Comparison of ENCODE assay signal across 8 cellular contexts in genomic region chr10:98028168-98028770, GRCh38. TPM values are rescaled to one million over a fixed set of nuclear protein-coding genes. Genes with fewer than 3 reads are reported as not detected.
A peak's percentile ranks its signal among the peaks of the same experiment; 100 is the strongest.
DNase-seq lines count a peak whose midpoint lies in the region; ATAC-seq and TF ChIP-seq lines count a peak whose summit lies in the region.

No MANE protein-coding gene starts in this region.

- ATAC-seq in GM18498 (IDR thresholded peaks at IDR 0.05; ENCODE audit: unreplicated experiment) (peak; percentile 60), left lung (peak; percentile 82), HG03571 (IDR thresholded peaks at IDR 0.05; ENCODE audit: unreplicated experiment) (no peak)

- CTCF ChIA-PET in AG04449 (lab: Yijun Ruan, JAX): interaction anchor here (0.9 to 2.2 kb wide), 7 partner anchors 10 to 18 kb away, joined by 4 to 9 read pairs (median 6); no protein-coding TSS in a partner anchor

- no peaks in the 10 kb centered on the region for H3K9me3 ChIP-seq in left lung

- H3K27ac ChIP-seq in caudate nucleus (ENCODE audit: low read depth, low read length): no peak overlapping the region
- no peak overlapping the region for H3K27ac ChIP-seq in left lung

- POLR2A ChIA-PET in AG04449 (lab: Yijun Ruan, JAX): no interaction called here

- peaks cover 7 to 16% of the 10 kb centered on the region in 2 donors for H3K4me1 ChIP-seq in left lung

- H3K27me3 ChIP-seq in left lung: peaks cover 32 to 95% of the 10 kb centered on the region in 2 donors

- DNase-seq in AG04449 (ENCODE audit: low read depth, low spot score) (no peak), NCI-H128 (lab: John Stamatoyannopoulos, UW; ENCODE audit: unreplicated experiment) (peak; percentile 33), caudate nucleus (lab: John Stamatoyannopoulos, UW) (peak in 53 of 61 donors; percentile 4 to 75 (median 33)), left lung (peak in 1 of 2 donors; percentile 64)
- peak in 3 of 4 experiments; percentile 23 to 30 (median 28) for DNase-seq in activated CD4-positive, CD25-positive, alpha-beta regulatory T cell (lab: John Stamatoyannopoulos, UW)
- peak; percentile 38 to 64 (median 49) for DNase-seq in stimulated activated CD4-positive, alpha-beta T cell treated with anti-CD3 and anti-CD28 coated beads, TNF-alpha, amount 100 ng/mL, for 48 hours (ENCODE audit: low read depth in 3 of 3)

- H3K36me3 ChIP-seq in left lung: no peaks in the 10 kb centered on the region

- TF ChIP-seq CTCF in AG04449 (IDR thresholded peaks at IDR 0.05; ENCODE audit: insufficient read depth, low read length, missing control alignments): peak; percentile 45
- peak; percentile 80 to 82 for TF ChIP-seq CTCF in left lung (IDR thresholded peaks at IDR 0.05)

- intact Hi-C loops in left lung (cut with DNase I): no loop called here

- no peak overlapping the region for H3K4me3 ChIP-seq in AG04449 (ENCODE audit: low read depth, low read length)
- no peak overlapping the region for H3K4me3 ChIP-seq in left lung

RNA-seq across cellular contexts. Expression of gene CRTAC1, which starts 2.2 kb away (rescaled TPM):
- 10 to 100 TPM; 12.9 to 44.0 TPM for total RNA-seq in left lung
